Comparison of ENCODE assay signal across 8 cellular contexts in the genomic region with DNA sequence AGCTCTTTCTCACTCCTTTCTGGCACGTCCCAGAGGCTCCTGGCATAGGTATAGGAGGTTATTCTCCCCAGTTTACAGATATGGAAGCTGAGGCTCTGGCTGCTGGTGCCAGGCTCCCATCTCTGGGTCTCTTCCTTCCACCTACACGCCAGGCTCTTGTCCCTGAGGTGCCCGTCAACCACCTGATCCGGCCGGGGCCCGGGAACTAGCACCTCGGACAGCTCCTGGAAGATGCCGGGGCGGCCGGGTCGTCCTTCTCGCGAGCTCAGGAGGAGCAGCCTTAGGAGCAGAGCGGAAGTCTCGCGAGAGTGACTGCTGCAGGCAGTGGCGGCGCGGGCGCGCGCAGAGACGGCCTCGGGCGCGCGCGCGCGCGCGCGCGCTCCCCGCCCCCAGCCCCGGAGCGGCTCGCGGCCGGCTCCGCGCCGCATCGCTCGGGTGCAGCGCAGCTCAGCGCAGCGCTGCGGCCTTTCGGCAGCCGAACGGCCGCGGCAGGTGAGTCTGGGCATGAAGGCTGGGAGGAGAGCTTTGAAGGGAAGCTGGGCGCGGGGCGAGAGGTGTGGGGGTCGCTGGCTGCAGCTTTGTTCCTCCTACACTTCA. TPM values are rescaled to one million over a fixed set of nuclear protein-coding genes. Genes with fewer than 3 reads are reported as not detected.
DNase-seq lines count a peak whose midpoint lies in the region; ATAC-seq, FAIRE-seq and TF ChIP-seq lines count a peak whose summit lies in the region.

A gene with protein sequence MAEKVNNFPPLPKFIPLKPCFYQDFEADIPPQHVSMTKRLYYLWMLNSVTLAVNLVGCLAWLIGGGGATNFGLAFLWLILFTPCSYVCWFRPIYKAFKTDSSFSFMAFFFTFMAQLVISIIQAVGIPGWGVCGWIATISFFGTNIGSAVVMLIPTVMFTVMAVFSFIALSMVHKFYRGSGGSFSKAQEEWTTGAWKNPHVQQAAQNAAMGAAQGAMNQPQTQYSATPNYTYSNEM (plus strand): TSS at position 382 of the 597 bp plus-strand sequence. CDS start 16,277 bp downstream, outside the sequence.

- H3K27me3 Mint-ChIP-seq in activated CD8-positive, alpha-beta memory T cell treated with anti-CD3 and anti-CD28 coated beads, Interleukin-2, amount 10 ng/mL, durations not matched to agents 7 days and 5 days: peaks cover 57% of the 10 kb centered on the region

- H3K27me3 ChIP-seq in ACC112 (ENCODE audit: insufficient read depth, low read length): peaks cover 44% of the 10 kb centered on the region
- H3K27me3 ChIP-seq in H1 (replicated peaks in 1 of 4; ENCODE audit: control insufficient read depth in 3 of 4, extremely low read depth in 1 of 4, insufficient read depth in 3 of 4, low read length in 3 of 4): peaks cover 0 to 3% (median 0%) of the 10 kb centered on the region in 4 experiments; a peak in 3 of 7 replicates

- no peak within 1 kb of the TSS for H3K27ac ChIP-seq in ACC112 (ENCODE audit: low read depth, low read length)
- H3K27ac ChIP-seq in H1 (ENCODE audit: low read depth, low read length): no peak within 1 kb of the TSS

- H3K23me2 ChIP-seq in H1 (ENCODE audit: low read depth, low read length): peaks cover 9% of the 10 kb centered on the region

- peak within 1 kb of the TSS; percentile 44; the same call in 1 of the 2 replicates for H2BK5ac ChIP-seq in H1 (ENCODE audit: low read depth, low read length)

- CTCF ChIA-PET in activated CD8-positive, alpha-beta memory T cell treated with anti-CD3 and anti-CD28 coated beads, Interleukin-2, amount 10 ng/mL, durations not matched to agents 7 days and 5 days (lab: Charles Lee): interaction anchor here (0.8 to 1.7 kb wide), 8 partner anchors 13 to 941 kb away, joined by 3 to 5 read pairs (median 3); partner anchors contain the start of gene PPCDC
- CTCF ChIA-PET in H1 (lab: Charles Lee; ENCODE audit: partially characterized antibody): interaction anchor here (0.8 to 2.2 kb wide), 11 partner anchors 9 to 214 kb away, joined by 3 to 8 read pairs (median 4); partner anchors contain the start of gene C15orf39

- peak within 1 kb of the TSS; percentile 93 for H3K18ac ChIP-seq in H1 (ENCODE audit: extremely low read depth, low read length)

- H3K4me2 ChIP-seq in H1 (ENCODE audit: insufficient read depth in 1 of 2, low read depth in 2 of 2, low read length in 2 of 2): peak within 1 kb of the TSS; percentile 92 to 99

- H2AFZ ChIP-seq in ACC112 (ENCODE audit: low read length, unreplicated experiment) (peak within 1 kb of the TSS; percentile 84), H1 (ENCODE audit: low read length) (peak within 1 kb of the TSS; percentile 81)

- no peaks in the 10 kb centered on the region for H3K36me3 Mint-ChIP-seq in activated CD8-positive, alpha-beta memory T cell treated with anti-CD3 and anti-CD28 coated beads, Interleukin-2, amount 10 ng/mL, durations not matched to agents 7 days and 5 days

- H3K9me3 Mint-ChIP-seq in activated CD8-positive, alpha-beta memory T cell treated with anti-CD3 and anti-CD28 coated beads, Interleukin-2, amount 10 ng/mL, durations not matched to agents 7 days and 5 days (ENCODE audit: low read depth): no peaks in the 10 kb centered on the region

- H3K14ac ChIP-seq in H1 (ENCODE audit: insufficient read length): no peak within 1 kb of the TSS

- H3K79me2 ChIP-seq in ACC112 (ENCODE audit: control insufficient read depth, insufficient read depth, low read length, unreplicated experiment) (no peaks in the 10 kb centered on the region), H1 (ENCODE audit: control insufficient read depth in 1 of 2, insufficient read depth in 2 of 2, low read length in 2 of 2) (peaks cover 0 to 9% of the 10 kb centered on the region in 2 experiments; a peak in 1 of 4 replicates)

- POLR2A ChIA-PET in H1 (lab: Charles Lee; ENCODE audit: partially characterized antibody): interaction anchor here (0.9 to 2.2 kb wide), 11 partner anchors 10 to 200 kb away, joined by 3 to 10 read pairs (median 5); partner anchors contain the start of genes COX5A and RPP25

- peaks cover 18% of the 10 kb centered on the region for H3K4me1 Mint-ChIP-seq in activated CD8-positive, alpha-beta memory T cell treated with anti-CD3 and anti-CD28 coated beads, Interleukin-2, amount 10 ng/mL, durations not matched to agents 7 days and 5 days

- no peak within 1 kb of the TSS for H3K23ac ChIP-seq in H1 (ENCODE audit: insufficient read length)

- no peak within 1 kb of the TSS for H2AK5ac ChIP-seq in H1 (ENCODE audit: low read depth, low read length)

- no peak for TF ChIP-seq RAD21 in H1 (IDR thresholded peaks at IDR 0.05 in 1 of 2, conservative IDR thresholded peaks at IDR 0.05 in 1 of 2; ENCODE audit: low read depth in 2 of 2, low read length in 2 of 2)

- H3K4me1 ChIP-seq in ACC112 (ENCODE audit: control insufficient read depth, insufficient read depth, low read length, unreplicated experiment): peaks cover 4% of the 10 kb centered on the region
- peaks cover 0 to 7% (median 4%) of the 10 kb centered on the region in 4 experiments; a peak in 6 of 7 replicates for H3K4me1 ChIP-seq in H1 (replicated peaks in 1 of 4; ENCODE audit: control insufficient read depth in 3 of 4, insufficient read depth in 4 of 4, low read length in 3 of 4)

- H4K91ac ChIP-seq in H1 (replicated peaks; ENCODE audit: insufficient read length, low read length): peak within 1 kb of the TSS; percentile 62

- H2BK12ac ChIP-seq in H1 (ENCODE audit: low read depth, low read length): peak within 1 kb of the TSS; percentile 39; the same call in 1 of the 2 replicates

- H3K4ac ChIP-seq in H1 (replicated peaks; ENCODE audit: insufficient read length, low read depth, low read length): no peak within 1 kb of the TSS

- peak within 1 kb of the TSS; percentile 70 for H3K56ac ChIP-seq in H1 (replicated peaks; ENCODE audit: insufficient read length, low read depth, low read length)

- no peak for TF ChIP-seq EP300 in H1 (IDR thresholded peaks at IDR 0.05; ENCODE audit: borderline replicate concordance in 1 of 2, low read depth in 2 of 2, low read length in 2 of 2)

- WGBS in H1 (ENCODE audit: extremely low coverage in 1 of 2, insufficient coverage in 1 of 2, insufficient read length in 1 of 2, insufficient replicate concordance in 2 of 2, low coverage in 1 of 2, low lambda C conversion rate in 2 of 2, missing lambda C conversion rate in 1 of 2), 2 experiments: 1% methylated on average over 25 of the region's 58 CpGs; no CpG with 5 or more reads in 1 of the 2 experiments

- H2BK20ac ChIP-seq in H1 (ENCODE audit: low read length): no peak within 1 kb of the TSS

- H3K27ac Mint-ChIP-seq in activated CD8-positive, alpha-beta memory T cell treated with anti-CD3 and anti-CD28 coated beads, Interleukin-2, amount 10 ng/mL, durations not matched to agents 7 days and 5 days: no peak within 1 kb of the TSS

- no peak for TF ChIP-seq CTCF in H1 (IDR thresholded peaks at IDR 0.05; ENCODE audit: control extremely low read depth in 1 of 3, insufficient read depth in 1 of 3, low read depth in 1 of 3, low read length in 3 of 3)

- peaks cover 0 to 4% of the 10 kb centered on the region in 2 experiments for H4K20me1 ChIP-seq in H1 (replicated peaks in 1 of 2; ENCODE audit: control insufficient read depth in 1 of 2, insufficient read depth in 2 of 2, low read length in 2 of 2)

- H4K8ac ChIP-seq in H1 (ENCODE audit: extremely low read depth, insufficient read depth, low read length): peak within 1 kb of the TSS; percentile 94

- H3K9ac ChIP-seq in H1 (replicated peaks in 1 of 4; ENCODE audit: extremely low read depth in 1 of 4, low read depth in 3 of 4, low read length in 3 of 4): peak within 1 kb of the TSS; percentile 62 to 86 (median 73)

- H3K4me3 ChIP-seq in ACC112 (ENCODE audit: low read depth, low read length): peak within 1 kb of the TSS; percentile 76
- peak within 1 kb of the TSS; percentile 87 to 97 (median 90) for H3K4me3 ChIP-seq in H1 (ENCODE audit: extremely low read depth in 1 of 4, insufficient read depth in 2 of 4, low read depth in 3 of 4, low read length in 4 of 4)

- peak within 1 kb of the TSS; percentile 57 for H3K4me3 Mint-ChIP-seq in activated CD8-positive, alpha-beta memory T cell treated with anti-CD3 and anti-CD28 coated beads, Interleukin-2, amount 10 ng/mL, durations not matched to agents 7 days and 5 days

- no peaks in the 10 kb centered on the region; the same call in 1 of the 2 replicates for H3K79me1 ChIP-seq in H1 (ENCODE audit: low read depth, low read length)

- H4K5ac ChIP-seq in H1 (ENCODE audit: insufficient read length, low read depth, low read length): peak within 1 kb of the TSS; percentile 78

- DNase-seq in HTR-8/SVneo (ENCODE audit: insufficient read length, low spot score): peak; percentile 97
- peak; percentile 84 for DNase-seq in NOMO-1 treated with DMSO at 0.1 percent for 48 hours (lab: John Stamatoyannopoulos, UW; ENCODE audit: unreplicated experiment)
- DNase-seq in activated CD8-positive, alpha-beta memory T cell treated with anti-CD3 and anti-CD28 coated beads, Interleukin-2, amount 10 ng/mL, durations not matched to agents 7 days and 5 days: peak; percentile 96
- DNase-seq in H1 (ENCODE audit: low read depth in 1 of 2, low spot score in 2 of 2): peak; percentile 84 to 99
- DNase-seq in lung microvascular endothelial cell (ENCODE audit: low read depth in 2 of 2): peak; percentile 92 to 95
- DNase-seq in stimulated activated CD4-positive, alpha-beta T cell treated with anti-CD3 and anti-CD28 coated beads, TNF-alpha, amount 100 ng/mL, for 1 hour (ENCODE audit: low read depth in 3 of 3, low spot score in 1 of 3): peak; percentile 80 to 85 (median 85)

- H3K36me3 ChIP-seq in ACC112 (ENCODE audit: insufficient read depth, low read length) (no peaks in the 10 kb centered on the region), H1 (ENCODE audit: control insufficient read depth in 2 of 4, insufficient read depth in 4 of 4, low read length in 3 of 4) (no peaks in the 10 kb centered on the region)

- 0 out of 2 replicates have a peak within 1 kb of the TSS, but pooled peaks have one; percentile 95 for H2BK15ac ChIP-seq in H1 (ENCODE audit: low read length)

- ATAC-seq in GM19025 (IDR thresholded peaks at IDR 0.05; ENCODE audit: low read depth, unreplicated experiment): peak; percentile 58
- ATAC-seq in activated CD8-positive, alpha-beta memory T cell treated with anti-CD3 and anti-CD28 coated beads, Interleukin-2, amount 10 ng/mL, durations not matched to agents 7 days and 5 days: peak; percentile 96

- no peak for TF ChIP-seq POLR2A in H1 (IDR thresholded peaks at IDR 0.05; ENCODE audit: control extremely low read depth in 1 of 2, low read depth in 2 of 2, low read length in 2 of 2)

- H2BK120ac ChIP-seq in H1 (replicated peaks; ENCODE audit: low read depth, low read length): no peak within 1 kb of the TSS

- H3K9me3 ChIP-seq in H1 (ENCODE audit: insufficient read depth in 2 of 2, low read depth in 1 of 2, low read length in 1 of 2): no peaks in the 10 kb centered on the region

- FAIRE-seq in HTR-8/SVneo (lab: Jason Lieb, UNC): peak; percentile 79
- no peak for FAIRE-seq in H1 (lab: Jason Lieb, UNC)

RNA-seq across cellular contexts. Expression of the gene that starts here (rescaled TPM):
- total RNA-seq in activated CD8-positive, alpha-beta memory T cell treated with anti-CD3 and anti-CD28 coated beads, Interleukin-2, amount 10 ng/mL, durations not matched to agents 7 days and 5 days: under 1 TPM; 0.61 to 0.94 TPM
- total RNA-seq in H1 (2021; fragmentation: NEBNext Ultra II Directional; extraction: Animal tissue kit (Norgen Biotek cat#: 25700)): 51.8 and 55.4 TPM in 2 replicates
- polyA plus RNA-seq in H1 (2011; rRNA removed): 94.7 and 96.4 TPM in 2 replicates
- polyA plus RNA-seq in H1 (2011; cell fraction: cytosol; rRNA removed): 67.2 TPM
- polyA plus RNA-seq in H1 (2011; cell fraction: nucleus; rRNA removed): 80.9 TPM
- 45.3 to 68.0 TPM (median 54.9 TPM) in 4 replicates for polyA plus RNA-seq in H1 (2012, experiment 1 of 2)
- 63.6 TPM for polyA plus RNA-seq in H1 (2012, experiment 2 of 2)
- polyA plus RNA-seq in H1 (2013, experiment 1 of 2): 44.6 TPM
- polyA plus RNA-seq in H1 (2013, experiment 2 of 2): 46.5 TPM
- polyA minus RNA-seq in H1 (2011; rRNA and poly(A)+ RNA removed): 90.2 and 116 TPM in 2 replicates
- 36.7 TPM for polyA minus RNA-seq in H1 (2011; cell fraction: cytosol; rRNA and poly(A)+ RNA removed)
- polyA minus RNA-seq in H1 (2011; cell fraction: nucleus; rRNA and poly(A)+ RNA removed): 38.4 TPM
- 5.6 and 6.1 TPM in 2 replicates for total RNA-seq in lung microvascular endothelial cell

Comparison
In these comparisons a context has a peak if more than half of its experiments do, and no peak if none do; other contexts are left out.
1. Peak in DNase-seq and ATAC-seq in activated CD8-positive, alpha-beta memory T cell treated with anti-CD3 and anti-CD28 coated beads, Interleukin-2, amount 10 ng/mL, durations not matched to agents 7 days and 5 days; RNA of the gene not detected or under 1 TPM.